22 cellular contexts compared by ENCODE assay signal in the genomic region with DNA sequence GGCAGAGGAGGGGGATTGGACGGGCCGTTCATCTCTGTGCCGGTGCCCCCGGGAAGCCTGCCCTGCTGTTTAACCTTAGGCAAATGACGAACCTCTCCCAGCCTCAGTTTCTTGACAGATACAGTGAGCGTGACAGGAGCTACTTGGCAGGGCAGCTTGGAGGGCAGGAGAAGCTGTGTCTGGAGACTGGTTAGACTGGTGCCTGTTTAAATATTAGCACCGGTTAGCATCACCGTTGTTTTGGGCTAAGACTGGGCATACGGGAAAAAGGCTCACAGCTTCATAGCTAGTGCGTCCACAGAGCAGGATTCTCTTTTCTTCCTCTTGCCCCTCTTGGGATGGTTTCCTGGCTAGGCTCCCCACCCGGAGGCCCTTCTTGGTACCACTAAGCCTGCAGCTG.
"Had no signal": no experiment of that assay in that cellular context is flagged by ENCODE, and none has a peak within 500 bp of the region (broad histone marks: within the 10 kb centered on the region; RNA-seq: fewer than 3 reads in every experiment).

No MANE protein-coding gene starts in this region.

- H3K9me3 ChIP-seq: lower lobe of right lung, testis, upper lobe of right lung had no signal

- H3K27me3 Mint-ChIP-seq: activated CD4-positive, alpha-beta memory T cell treated with anti-CD3 and anti-CD28 coated beads, Interleukin-2, amount 10 ng/mL, durations not matched to agents 7 days and 5 days; activated CD8-positive, alpha-beta memory T cell treated with anti-CD3 and anti-CD28 coated beads, Interleukin-2, amount 10 ng/mL, durations not matched to agents 7 days and 5 days; natural killer cell treated with Interleukin-12 subunit alpha and Interleukin-12 subunit beta and Interleukin-15 and Interleukin-18, amount 100 ng/mL, for 72 hours; stimulated activated naive CD8-positive, alpha-beta T cell treated with anti-CD3 and anti-CD28 coated beads, Interleukin-15, amount 100 ng/mL, for 72 hours; T-cell had no signal

- H3K4me3 Mint-ChIP-seq: activated CD4-positive, alpha-beta memory T cell treated with anti-CD3 and anti-CD28 coated beads, Interleukin-2, amount 10 ng/mL, durations not matched to agents 7 days and 5 days; activated CD8-positive, alpha-beta memory T cell treated with anti-CD3 and anti-CD28 coated beads, Interleukin-2, amount 10 ng/mL, durations not matched to agents 7 days and 5 days; natural killer cell treated with Interleukin-12 subunit alpha and Interleukin-12 subunit beta and Interleukin-15 and Interleukin-18, amount 100 ng/mL, for 72 hours; stimulated activated naive CD8-positive, alpha-beta T cell treated with anti-CD3 and anti-CD28 coated beads, Interleukin-15, amount 100 ng/mL, for 72 hours; T-cell had no signal

- H3K27ac ChIP-seq: lower lobe of right lung, testis, upper lobe of right lung had no signal

- ATAC-seq: activated CD8-positive, alpha-beta memory T cell treated with anti-CD3 and anti-CD28 coated beads, Interleukin-2, amount 10 ng/mL, durations not matched to agents 7 days and 5 days; natural killer cell treated with Interleukin-12 subunit alpha and Interleukin-12 subunit beta and Interleukin-15 and Interleukin-18, amount 100 ng/mL, for 72 hours; SK-N-SH treated with all-trans-retinoic acid at 6 μM for 48 hours; stimulated activated naive CD8-positive, alpha-beta T cell treated with anti-CD3 and anti-CD28 coated beads, Interleukin-15, amount 100 ng/mL, for 72 hours; T-cell had no signal

- H3K27ac Mint-ChIP-seq: activated CD4-positive, alpha-beta memory T cell treated with anti-CD3 and anti-CD28 coated beads, Interleukin-2, amount 10 ng/mL, durations not matched to agents 7 days and 5 days; activated CD8-positive, alpha-beta memory T cell treated with anti-CD3 and anti-CD28 coated beads, Interleukin-2, amount 10 ng/mL, durations not matched to agents 7 days and 5 days; natural killer cell treated with Interleukin-12 subunit alpha and Interleukin-12 subunit beta and Interleukin-15 and Interleukin-18, amount 100 ng/mL, for 72 hours; T-cell had no signal

- H3K4me3 ChIP-seq: lower lobe of right lung, testis, upper lobe of right lung had no signal

- H3K9me3 Mint-ChIP-seq: natural killer cell treated with Interleukin-12 subunit alpha and Interleukin-12 subunit beta and Interleukin-15 and Interleukin-18, amount 100 ng/mL, for 72 hours; stimulated activated naive CD8-positive, alpha-beta T cell treated with anti-CD3 and anti-CD28 coated beads, Interleukin-15, amount 100 ng/mL, for 72 hours; T-cell had no signal

- DNase-seq: activated CD4-positive, alpha-beta memory T cell treated with anti-CD3 and anti-CD28 coated beads, Interleukin-2, amount 10 ng/mL, durations not matched to agents 7 days and 5 days; activated CD4-positive, alpha-beta T cell treated with anti-CD3 and anti-CD28 coated beads for 48 hours; activated CD4-positive, CD25-positive, alpha-beta regulatory T cell; activated CD8-positive, alpha-beta memory T cell treated with anti-CD3 and anti-CD28 coated beads, Interleukin-2, amount 10 ng/mL, durations not matched to agents 7 days and 5 days; activated naive CD4-positive, alpha-beta T cell treated with Interleukin-2 at 50 U/mL for 16 hours; cerebellar nuclear complex; effector CD4-positive, alpha-beta T cell; left cardiac atrium; lower lobe of right lung; nucleus accumbens; posterior cingulate gyrus; right cardiac atrium; small intestine; stimulated activated CD4-positive, alpha-beta T cell treated with anti-CD3 and anti-CD28 coated beads, Interleukin-15, amount 100 ng/mL, for 24 hours; stimulated activated CD4-positive, alpha-beta T cell treated with anti-CD3 and anti-CD28 coated beads, Interleukin-2, amount 100 ng/mL, for 48 hours; stimulated activated naive CD8-positive, alpha-beta T cell treated with anti-CD3 and anti-CD28 coated beads, Interleukin-15, amount 100 ng/mL, for 72 hours; T-cell; testis; upper lobe of right lung had no signal

- H3K36me3 ChIP-seq: upper lobe of right lung had no signal

- H3K36me3 Mint-ChIP-seq: natural killer cell treated with Interleukin-12 subunit alpha and Interleukin-12 subunit beta and Interleukin-15 and Interleukin-18, amount 100 ng/mL, for 72 hours; T-cell had no signal

- H3K4me1 ChIP-seq: testis had no signal

- FAIRE-seq: frontal cortex, small intestine had no signal

- H3K27me3 ChIP-seq: testis, upper lobe of right lung had no signal
